Comparison of ENCODE assay signal across 27 cellular contexts in genomic region chr18:73805991-73806390, GRCh38.
"Had no signal": no experiment of that assay in that cellular context is flagged by ENCODE, and none has a peak within 500 bp of the region (broad histone marks: within the 10 kb centered on the region; RNA-seq: fewer than 3 reads in every experiment).

No MANE protein-coding gene starts in this region.

- H3K27ac Mint-ChIP-seq: immature natural killer cell; naive thymus-derived CD8-positive, alpha-beta T cell; nephron; stimulated activated naive B cell treated with anti-CD40 and anti-IgM and Interleukin-4, amounts not matched to agents 10 μg/mL and 1 μg/mL and 100 μg/mL, for 72 hours had no signal

- H3K27ac ChIP-seq: left ventricle myocardium inferior, pancreas, prostate gland, skin epidermis, stomach, testis, thyroid gland, transverse colon, upper lobe of right lung had no signal

- H3K27me3 Mint-ChIP-seq: stimulated activated naive B cell treated with anti-CD40 and anti-IgM and Interleukin-4, amounts not matched to agents 10 μg/mL and 1 μg/mL and 100 μg/mL, for 72 hours had no signal

- H3K36me3 Mint-ChIP-seq: immature natural killer cell; naive thymus-derived CD8-positive, alpha-beta T cell; stimulated activated naive B cell treated with anti-CD40 and anti-IgM and Interleukin-4, amounts not matched to agents 10 μg/mL and 1 μg/mL and 100 μg/mL, for 72 hours had no signal

- H3K4me1 ChIP-seq: left ventricle myocardium inferior, pancreas, prostate gland, stomach, testis, thyroid gland, transverse colon, upper lobe of right lung had no signal

- DNase-seq: hippocampal formation; immature natural killer cell; kidney; left ventricle myocardium inferior; naive thymus-derived CD8-positive, alpha-beta T cell; nucleus accumbens; pancreas; posterior cingulate gyrus; retina; right cardiac atrium; stimulated activated CD4-positive, alpha-beta T cell treated with anti-CD3 and anti-CD28 coated beads, Interleukin-12 subunit alpha, Interleukin-12 subunit beta, amount 100 ng/mL, for 4 hours; stimulated activated CD4-positive, alpha-beta T cell treated with anti-CD3 and anti-CD28 coated beads, Interleukin-15, amount 100 ng/mL, for 24 hours; stimulated activated CD4-positive, alpha-beta T cell treated with anti-CD3 and anti-CD28 coated beads, Interleukin-2, amount 100 ng/mL, for 24 hours; stimulated activated CD4-positive, alpha-beta T cell treated with anti-CD3 and anti-CD28 coated beads, Interleukin-4, amount 100 ng/mL, for 1 hour; stimulated activated naive B cell treated with anti-CD40 and anti-IgM and Interleukin-4, amounts not matched to agents 10 μg/mL and 1 μg/mL and 100 μg/mL, for 72 hours; stimulated activated naive CD8-positive, alpha-beta T cell treated with anti-CD3 and anti-CD28 coated beads, Interleukin-15, Interleukin-2, amounts not matched to agents 100 U/mL and 50 U/mL, for 24 hours; stomach; testis; thyroid gland; transverse colon; upper lobe of right lung had no signal

- H3K9me3 Mint-ChIP-seq: nephron; neural crest cell; stimulated activated naive B cell treated with anti-CD40 and anti-IgM and Interleukin-4, amounts not matched to agents 10 μg/mL and 1 μg/mL and 100 μg/mL, for 72 hours had no signal

- H3K9me3 ChIP-seq: left ventricle myocardium inferior, pancreas, prostate gland, stomach, testis, thyroid gland, transverse colon, upper lobe of right lung had no signal

- H3K27me3 ChIP-seq: pancreas, stomach, testis, thyroid gland, transverse colon, upper lobe of right lung had no signal

- ATAC-seq: naive thymus-derived CD8-positive, alpha-beta T cell; pancreas; right cardiac atrium; sciatic nerve; stimulated activated naive B cell treated with anti-CD40 and anti-IgM and Interleukin-4, amounts not matched to agents 10 μg/mL and 1 μg/mL and 100 μg/mL, for 72 hours; stimulated activated naive CD8-positive, alpha-beta T cell treated with anti-CD3 and anti-CD28 coated beads, Interleukin-15, Interleukin-2, amounts not matched to agents 100 U/mL and 50 U/mL, for 24 hours; upper lobe of right lung had no signal

- H3K4me3 Mint-ChIP-seq: immature natural killer cell; naive thymus-derived CD8-positive, alpha-beta T cell; nephron; neural crest cell; stimulated activated naive B cell treated with anti-CD40 and anti-IgM and Interleukin-4, amounts not matched to agents 10 μg/mL and 1 μg/mL and 100 μg/mL, for 72 hours had no signal

- H3K36me3 ChIP-seq: left ventricle myocardium inferior, pancreas, prostate gland, stomach, thyroid gland, transverse colon, upper lobe of right lung had no signal

- H3K4me1 Mint-ChIP-seq: immature natural killer cell; naive thymus-derived CD8-positive, alpha-beta T cell; nephron; neural crest cell had no signal

- H3K4me3 ChIP-seq: left ventricle myocardium inferior, lung, pancreas, prostate gland, skin epidermis, stomach, testis, thyroid gland, transverse colon, upper lobe of right lung had no signal
